15 cellular contexts compared by ENCODE assay signal in genomic region chr5:73374520-73375235, GRCh38.
DNase-seq lines count a peak whose midpoint lies in the region; ATAC-seq, FAIRE-seq and TF ChIP-seq lines count a peak whose summit lies in the region.
"Had no signal": no experiment of that assay in that cellular context is flagged by ENCODE, and none has a peak within 500 bp of the region (broad histone marks: within the 10 kb centered on the region; RNA-seq: fewer than 3 reads in every experiment).

No MANE protein-coding gene starts in this region.

- H3K4ac ChIP-seq in mesenchymal stem cell (ENCODE audit: low read depth in 1 of 2, low read length in 2 of 2) = no peak overlapping the region

- H3K14ac ChIP-seq in mesenchymal stem cell (ENCODE audit: low read length in 2 of 2) = no peak overlapping the region

- H4K91ac ChIP-seq in mesenchymal stem cell (ENCODE audit: low read length) = no peak overlapping the region

- peak; percentile 40 for FAIRE-seq in bronchial epithelial cell (lab: Jason Lieb, UNC)

- no peak overlapping the region for H3K4me2 ChIP-seq in mesenchymal stem cell (ENCODE audit: low read length, poor library complexity, severe bottlenecking)

- H3K79me1 ChIP-seq in mesenchymal stem cell (replicated peaks; ENCODE audit: low read length, poor library complexity, severe bottlenecking) = no peaks in the 10 kb centered on the region

- no peak overlapping the region for H2BK5ac ChIP-seq in mesenchymal stem cell (ENCODE audit: low read depth, low read length, poor library complexity, severe bottlenecking)

- no peak overlapping the region for H4K8ac ChIP-seq in mesenchymal stem cell (ENCODE audit: low read length)

- H3K4me3 ChIP-seq in AG10803 (ENCODE audit: low read length) (no peak overlapping the region), MG63 (no peak overlapping the region), bronchial epithelial cell (ENCODE audit: low read depth, low read length) (no peak overlapping the region), mesenchymal stem cell (ENCODE audit: insufficient read depth in 1 of 2, low read depth in 1 of 2, low read length in 2 of 2) (no peak overlapping the region)
- H3K4me3 ChIP-seq: breast epithelium, spleen had no signal

- no peak overlapping the region for H2BK15ac ChIP-seq in mesenchymal stem cell (ENCODE audit: low read depth, poor library complexity, severe bottlenecking)

- no peak overlapping the region for H3K23ac ChIP-seq in mesenchymal stem cell (ENCODE audit: low read length in 2 of 2)

- H3K27me3 ChIP-seq in MG63 = no peaks in the 10 kb centered on the region
- H3K27me3 ChIP-seq in bronchial epithelial cell (ENCODE audit: control insufficient read depth, insufficient read depth, low read length) = no peaks in the 10 kb centered on the region
- peaks cover 0 to 7% of the 10 kb centered on the region in 2 experiments for H3K27me3 ChIP-seq in mesenchymal stem cell (ENCODE audit: control insufficient read depth in 1 of 2, insufficient read depth in 1 of 2, low read length in 2 of 2)

- H2BK12ac ChIP-seq in mesenchymal stem cell (ENCODE audit: low read length in 2 of 2) = no peak overlapping the region

- H3K27ac ChIP-seq in mesenchymal stem cell (ENCODE audit: low read length, poor library complexity, severe bottlenecking) = no peak overlapping the region
- H3K27ac ChIP-seq: breast epithelium, spleen, VCaP had no signal

- H3K36me3 ChIP-seq in MG63 (no peaks in the 10 kb centered on the region), bronchial epithelial cell (ENCODE audit: control insufficient read depth, insufficient read depth, low read length) (no peaks in the 10 kb centered on the region), mesenchymal stem cell (ENCODE audit: control insufficient read depth in 1 of 2, insufficient read depth in 2 of 2, low read depth in 1 of 2, low read length in 2 of 2) (no peaks in the 10 kb centered on the region)
- H3K36me3 ChIP-seq: breast epithelium, spleen had no signal

- H2BK120ac ChIP-seq in mesenchymal stem cell (ENCODE audit: low read depth, low read length) = no peak overlapping the region

- H2AK5ac ChIP-seq in mesenchymal stem cell (ENCODE audit: low read length, severe bottlenecking) = peak overlapping the region; percentile 43

- TF ChIP-seq CTCF in AG10803 (conservative IDR thresholded peaks at IDR 0.05; ENCODE audit: low read length) (no peak), bronchial epithelial cell (IDR thresholded peaks at IDR 0.05; ENCODE audit: insufficient read depth, low read length, severe bottlenecking) (no peak)

- no peak for ATAC-seq in Right ventricle myocardium superior (ENCODE audit: poor library complexity)

- H3K9me3 ChIP-seq in MG63 = no peaks in the 10 kb centered on the region
- H3K9me3 ChIP-seq in mesenchymal stem cell (ENCODE audit: control insufficient read depth, low read length) = no peaks in the 10 kb centered on the region
- H3K9me3 ChIP-seq: breast epithelium, spleen had no signal

- no peak overlapping the region for H3K9ac ChIP-seq in mesenchymal stem cell (ENCODE audit: low read length)

- peaks cover 15% of the 10 kb centered on the region for H3K4me1 ChIP-seq in mesenchymal stem cell (ENCODE audit: control insufficient read depth, insufficient read depth, low read depth, low read length)
- H3K4me1 ChIP-seq: breast epithelium, spleen had no signal

- no peak overlapping the region for H2AFZ ChIP-seq in mesenchymal stem cell (ENCODE audit: low read depth, low read length)

- WGBS in mesenchymal stem cell = 39% methylated on average over 8 of the region's 8 CpGs

- peak overlapping the region; percentile 70 to 84 for H3K18ac ChIP-seq in mesenchymal stem cell (ENCODE audit: low read depth in 1 of 2, low read length in 2 of 2)

- DNase-seq in AG10803 (ENCODE audit: low read depth) (peak; percentile 83), MG63 (peak; percentile 16), bronchial epithelial cell (ENCODE audit: low read depth) (peak; percentile 76), mesenchymal stem cell (peak; percentile 84), NCI-H526 treated with DMSO at 0.1 percent for 48 hours (lab: John Stamatoyannopoulos, UW) (no peak), Right ventricle myocardium superior (no peak), inferior parietal cortex (ENCODE audit: extremely low spot score) (no peak), NCI-H2171 treated with DMSO at 0.1 percent for 48 hours (lab: John Stamatoyannopoulos, UW) (no peak)
- DNase-seq: activated CD8-positive, alpha-beta memory T cell treated with anti-CD3 and anti-CD28 coated beads for 24 hours; activated gamma-delta T cell; NCI-H2227 treated with DMSO at 0.1 percent for 48 hours; nucleus accumbens; spleen had no signal

- intact Hi-C loops in Right ventricle myocardium superior (cut with DNase I) = no loop called here

Comparison
In these comparisons a context has a peak if more than half of its experiments do, and no peak if none do; other contexts are left out.
1. DNase-seq: peak in AG10803 (single experiment), MG63 (single experiment), bronchial epithelial cell (single experiment) and mesenchymal stem cell (single experiment); none in NCI-H526 treated with DMSO at 0.1 percent for 48 hours (single experiment), Right ventricle myocardium superior (single experiment), inferior parietal cortex (single experiment) and NCI-H2171 treated with DMSO at 0.1 percent for 48 hours (single experiment).